In genomic region chr18:79791141-79791972, GRCh38 we compare ENCODE assay signal across 1 cellular context.
A peak's percentile ranks its signal among the peaks of the same experiment; 100 is the strongest.
TF ChIP-seq lines count a peak whose summit lies in the region.

No MANE protein-coding gene starts in this region.

TF ChIP-seq in HepG2, 621 proteins besides CTCF, POLR2A, EP300 and RAD21 (continued from another document and continues in another):
- TF ChIP-seq ZSCAN21 (CRISPR knock-in tag; IDR thresholded peaks at IDR 0.05; ENCODE audit: borderline replicate concordance) (0 out of 2 replicates have a peak, but pooled peaks have one; percentile 14), NFYC (CRISPR knock-in tag; IDR thresholded peaks at IDR 0.05) (no peak), ZNF674 (CRISPR knock-in tag; IDR thresholded peaks at IDR 0.05; ENCODE audit: low read depth) (no peak), ZFP41 (CRISPR knock-in tag; IDR thresholded peaks at IDR 0.05; ENCODE audit: borderline replicate concordance) (no peak), KLF6 (CRISPR knock-in tag; IDR thresholded peaks at IDR 0.05) (peak; percentile 93), ZSCAN12 (CRISPR knock-in tag; IDR thresholded peaks at IDR 0.05) (no peak), NFRKB (IDR thresholded peaks at IDR 0.05) (no peak), TOPORS (CRISPR knock-in tag; IDR thresholded peaks at IDR 0.05) (no peak), DNMT1 (CRISPR knock-in tag; IDR thresholded peaks at IDR 0.05) (no peak), MED8 (CRISPR knock-in tag; IDR thresholded peaks at IDR 0.05; ENCODE audit: insufficient replicate concordance) (no peak), KDM1A (CRISPR knock-in tag; IDR thresholded peaks at IDR 0.05) (peak; percentile 20; the same call in 1 of the 2 replicates), ZNF614 (CRISPR knock-in tag; IDR thresholded peaks at IDR 0.05; ENCODE audit: borderline replicate concordance) (0 out of 2 replicates have a peak, but pooled peaks have one; percentile 50), SPEN (CRISPR knock-in tag; IDR thresholded peaks at IDR 0.05; ENCODE audit: low read depth) (no peak), JUNB (CRISPR knock-in tag; IDR thresholded peaks at IDR 0.05; ENCODE audit: borderline replicate concordance) (no peak; the same call in 1 of the 2 replicates), NR2F2 (IDR thresholded peaks at IDR 0.05; ENCODE audit: borderline replicate concordance, low read depth) (no peak), ZNF720 (CRISPR knock-in tag; IDR thresholded peaks at IDR 0.05) (no peak), NR2C2 (CRISPR knock-in tag; IDR thresholded peaks at IDR 0.05; ENCODE audit: borderline replicate concordance) (peak; percentile 60), YEATS2 (CRISPR knock-in tag; IDR thresholded peaks at IDR 0.05; ENCODE audit: borderline replicate concordance) (peak; percentile 51; the same call in 1 of the 2 replicates), ZNF792 (CRISPR knock-in tag; IDR thresholded peaks at IDR 0.05) (peak; percentile 83), ZXDC (CRISPR knock-in tag; IDR thresholded peaks at IDR 0.05) (0 out of 2 replicates have a peak, but pooled peaks have one; percentile 41), ZSCAN9 (CRISPR knock-in tag; IDR thresholded peaks at IDR 0.05; ENCODE audit: borderline replicate concordance) (peak; percentile 77; the same call in 1 of the 2 replicates), ZNF660 (CRISPR knock-in tag; IDR thresholded peaks at IDR 0.05; ENCODE audit: borderline replicate concordance, low read depth) (no peak), NCOA2 (CRISPR knock-in tag; IDR thresholded peaks at IDR 0.05) (peak; percentile 91), SIN3B (IDR thresholded peaks at IDR 0.05; ENCODE audit: low read length) (no peak), ZBTB38 (CRISPR knock-in tag; IDR thresholded peaks at IDR 0.05) (no peak), ATF6 (CRISPR knock-in tag; conservative IDR thresholded peaks at IDR 0.05) (no peak), GZF1 (CRISPR knock-in tag; IDR thresholded peaks at IDR 0.05) (no peak), ZBTB3 (CRISPR knock-in tag; IDR thresholded peaks at IDR 0.05; ENCODE audit: borderline replicate concordance, low read depth) (no peak), SALL1 (CRISPR knock-in tag; IDR thresholded peaks at IDR 0.05) (peak; percentile 94), ADNP (CRISPR knock-in tag; IDR thresholded peaks at IDR 0.05) (no peak), ZNF282 (IDR thresholded peaks at IDR 0.05; ENCODE audit: partially characterized antibody) (no peak), HMGA1 (CRISPR knock-in tag; conservative IDR thresholded peaks at IDR 0.05) (no peak), ZNF75D (CRISPR knock-in tag; IDR thresholded peaks at IDR 0.05; ENCODE audit: borderline replicate concordance) (no peak), AKAP8 (CRISPR knock-in tag; IDR thresholded peaks at IDR 0.05) (no peak), DR1 (CRISPR knock-in tag; IDR thresholded peaks at IDR 0.05) (no peak), ZSCAN30 (CRISPR knock-in tag; IDR thresholded peaks at IDR 0.05) (no peak), ZNF264 (CRISPR knock-in tag; IDR thresholded peaks at IDR 0.05) (no peak), CREM (IDR thresholded peaks at IDR 0.05) (peak; percentile 43), CREM (CRISPR knock-in tag; IDR thresholded peaks at IDR 0.05) (no peak), PHF21A (CRISPR knock-in tag; IDR thresholded peaks at IDR 0.05) (peak; percentile 70; the same call in 1 of the 2 replicates), NR2F6 (IDR thresholded peaks at IDR 0.05) (no peak; the same call in 1 of the 2 replicates), NR2F6 (CRISPR knock-in tag; IDR thresholded peaks at IDR 0.05) (peak; percentile 71; the same call in 1 of the 2 replicates), DMAP1 (CRISPR knock-in tag; IDR thresholded peaks at IDR 0.05) (no peak), PITX1 (CRISPR knock-in tag; IDR thresholded peaks at IDR 0.05) (0 out of 2 replicates have a peak, but pooled peaks have one; percentile 16), JUN (CRISPR knock-in tag; IDR thresholded peaks at IDR 0.05) (peak; percentile 42; the same call in 1 of the 2 replicates), ZNF431 (CRISPR knock-in tag; IDR thresholded peaks at IDR 0.05; ENCODE audit: borderline replicate concordance, low read depth) (no peak), MAZ (IDR thresholded peaks at IDR 0.05; ENCODE audit: borderline replicate concordance, low read depth, low read length) (no peak), MAZ (CRISPR knock-in tag; IDR thresholded peaks at IDR 0.05; ENCODE audit: low read depth) (0 out of 2 replicates have a peak, but pooled peaks have one; percentile 39), CCDC6 (CRISPR knock-in tag; IDR thresholded peaks at IDR 0.05) (peak; percentile 47; the same call in 1 of the 2 replicates), TRIM22 (IDR thresholded peaks at IDR 0.05) (no peak), KDM3A (CRISPR knock-in tag; IDR thresholded peaks at IDR 0.05; ENCODE audit: low read depth) (peak; percentile 42; the same call in 1 of the 2 replicates), HOXD1 (CRISPR knock-in tag; IDR thresholded peaks at IDR 0.05) (peak; percentile 64; the same call in 1 of the 2 replicates), HHEX (CRISPR knock-in tag; IDR thresholded peaks at IDR 0.05) (peak; percentile 12; the same call in 1 of the 2 replicates), ZFP37 (CRISPR knock-in tag; IDR thresholded peaks at IDR 0.05; ENCODE audit: borderline replicate concordance) (no peak), ZNF337 (CRISPR knock-in tag; IDR thresholded peaks at IDR 0.05; ENCODE audit: borderline replicate concordance, low read depth) (no peak), HIC2 (CRISPR knock-in tag; IDR thresholded peaks at IDR 0.05; ENCODE audit: low read depth) (no peak), KLF12 (CRISPR knock-in tag; IDR thresholded peaks at IDR 0.05; ENCODE audit: borderline replicate concordance) (no peak), ZNF83 (CRISPR knock-in tag; IDR thresholded peaks at IDR 0.05; ENCODE audit: borderline replicate concordance) (no peak), SOX6 (IDR thresholded peaks at IDR 0.05) (no peak), SOX6 (CRISPR knock-in tag; IDR thresholded peaks at IDR 0.05) (peak; percentile 94), ELF3 (CRISPR knock-in tag; IDR thresholded peaks at IDR 0.05) (no peak; the same call in none of the 2 replicates), MLX (CRISPR knock-in tag; IDR thresholded peaks at IDR 0.05) (no peak)
- TF ChIP-seq, protein P1, sequence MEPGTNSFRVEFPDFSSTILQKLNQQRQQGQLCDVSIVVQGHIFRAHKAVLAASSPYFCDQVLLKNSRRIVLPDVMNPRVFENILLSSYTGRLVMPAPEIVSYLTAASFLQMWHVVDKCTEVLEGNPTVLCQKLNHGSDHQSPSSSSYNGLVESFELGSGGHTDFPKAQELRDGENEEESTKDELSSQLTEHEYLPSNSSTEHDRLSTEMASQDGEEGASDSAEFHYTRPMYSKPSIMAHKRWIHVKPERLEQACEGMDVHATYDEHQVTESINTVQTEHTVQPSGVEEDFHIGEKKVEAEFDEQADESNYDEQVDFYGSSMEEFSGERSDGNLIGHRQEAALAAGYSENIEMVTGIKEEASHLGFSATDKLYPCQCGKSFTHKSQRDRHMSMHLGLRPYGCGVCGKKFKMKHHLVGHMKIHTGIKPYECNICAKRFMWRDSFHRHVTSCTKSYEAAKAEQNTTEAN (CRISPR knock-in tag; conservative IDR thresholded peaks at IDR 0.05) = peak; percentile 73; the same call in 1 of the 2 replicates
- TF ChIP-seq, protein P2, sequence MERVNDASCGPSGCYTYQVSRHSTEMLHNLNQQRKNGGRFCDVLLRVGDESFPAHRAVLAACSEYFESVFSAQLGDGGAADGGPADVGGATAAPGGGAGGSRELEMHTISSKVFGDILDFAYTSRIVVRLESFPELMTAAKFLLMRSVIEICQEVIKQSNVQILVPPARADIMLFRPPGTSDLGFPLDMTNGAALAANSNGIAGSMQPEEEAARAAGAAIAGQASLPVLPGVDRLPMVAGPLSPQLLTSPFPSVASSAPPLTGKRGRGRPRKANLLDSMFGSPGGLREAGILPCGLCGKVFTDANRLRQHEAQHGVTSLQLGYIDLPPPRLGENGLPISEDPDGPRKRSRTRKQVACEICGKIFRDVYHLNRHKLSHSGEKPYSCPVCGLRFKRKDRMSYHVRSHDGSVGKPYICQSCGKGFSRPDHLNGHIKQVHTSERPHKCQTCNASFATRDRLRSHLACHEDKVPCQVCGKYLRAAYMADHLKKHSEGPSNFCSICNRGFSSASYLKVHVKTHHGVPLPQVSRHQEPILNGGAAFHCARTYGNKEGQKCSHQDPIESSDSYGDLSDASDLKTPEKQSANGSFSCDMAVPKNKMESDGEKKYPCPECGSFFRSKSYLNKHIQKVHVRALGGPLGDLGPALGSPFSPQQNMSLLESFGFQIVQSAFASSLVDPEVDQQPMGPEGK (CRISPR knock-in tag; IDR thresholded peaks at IDR 0.05) = peak; percentile 20; the same call in 1 of the 2 replicates
- TF ChIP-seq, protein P3, sequence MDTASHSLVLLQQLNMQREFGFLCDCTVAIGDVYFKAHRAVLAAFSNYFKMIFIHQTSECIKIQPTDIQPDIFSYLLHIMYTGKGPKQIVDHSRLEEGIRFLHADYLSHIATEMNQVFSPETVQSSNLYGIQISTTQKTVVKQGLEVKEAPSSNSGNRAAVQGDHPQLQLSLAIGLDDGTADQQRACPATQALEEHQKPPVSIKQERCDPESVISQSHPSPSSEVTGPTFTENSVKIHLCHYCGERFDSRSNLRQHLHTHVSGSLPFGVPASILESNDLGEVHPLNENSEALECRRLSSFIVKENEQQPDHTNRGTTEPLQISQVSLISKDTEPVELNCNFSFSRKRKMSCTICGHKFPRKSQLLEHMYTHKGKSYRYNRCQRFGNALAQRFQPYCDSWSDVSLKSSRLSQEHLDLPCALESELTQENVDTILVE (CRISPR knock-in tag; IDR thresholded peaks at IDR 0.05) = peak; percentile 92
